8 cellular contexts compared by ENCODE assay signal in the genomic region with DNA sequence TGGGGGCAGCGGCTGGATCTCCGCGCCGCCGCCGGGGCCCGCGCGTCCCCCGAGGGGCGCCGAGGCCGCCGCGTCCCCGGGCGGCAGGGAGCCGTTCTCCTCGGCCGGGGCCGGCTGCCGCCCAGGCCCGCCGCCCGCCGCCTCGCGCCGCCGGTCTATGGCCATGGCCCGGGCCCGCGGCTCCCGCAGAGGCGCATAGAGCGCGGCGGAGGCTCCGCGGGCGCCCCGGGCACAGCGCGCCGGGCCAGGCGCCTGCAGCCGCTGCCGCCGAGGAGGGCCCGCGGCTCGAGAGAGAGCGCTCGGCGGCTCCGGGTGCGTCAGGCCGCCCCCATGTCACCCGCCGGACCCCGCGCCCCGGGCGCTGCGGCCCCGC. TPM values are rescaled to one million over a fixed set of nuclear protein-coding genes. Genes with fewer than 3 reads are reported as not detected.
DNase-seq lines count a peak whose midpoint lies in the region; ATAC-seq and TF ChIP-seq lines count a peak whose summit lies in the region.

No MANE protein-coding gene starts in this region.

- H2AFZ ChIP-seq in osteoblast (ENCODE audit: low read length): no peak overlapping the region

- H3K4me1 ChIP-seq in ectodermal cell (ENCODE audit: control insufficient read depth, insufficient read depth, low read length) (peaks cover 24% of the 10 kb centered on the region), osteoblast (ENCODE audit: insufficient read depth, low read length) (peaks cover 25% of the 10 kb centered on the region)

- H3K27me3 ChIP-seq in ectodermal cell (ENCODE audit: control insufficient read depth, insufficient read depth, low read length, poor library complexity, severe bottlenecking) (peaks cover 59% of the 10 kb centered on the region), osteoblast (ENCODE audit: insufficient read depth, low read length) (no peaks in the 10 kb centered on the region)

- H3K79me2 ChIP-seq in osteoblast (ENCODE audit: insufficient read depth, low read length): peaks cover 41% of the 10 kb centered on the region

- H3K4me2 ChIP-seq in osteoblast (ENCODE audit: insufficient read depth, low read length): peak overlapping the region; percentile 95

- 0% methylated on average over 66 of the region's 66 CpGs for WGBS in ectodermal cell, 2 experiments

- ATAC-seq in GM18511 (IDR thresholded peaks at IDR 0.05; ENCODE audit: unreplicated experiment): peak; percentile 36
- ATAC-seq in HG03175 (IDR thresholded peaks at IDR 0.05; ENCODE audit: unreplicated experiment): peak; percentile 38
- ATAC-seq in GM19324 (IDR thresholded peaks at IDR 0.05; ENCODE audit: low FRiP score, unreplicated experiment): no peak
- ATAC-seq in HG03457 (IDR thresholded peaks at IDR 0.05; ENCODE audit: unreplicated experiment): no peak

- H3K9me3 ChIP-seq in ectodermal cell (ENCODE audit: control insufficient read depth, low read length): no peaks in the 10 kb centered on the region
- no peaks in the 10 kb centered on the region for H3K9me3 ChIP-seq in osteoblast (ENCODE audit: low read depth, low read length)

- H3K4me3 ChIP-seq in ectodermal cell (ENCODE audit: insufficient read depth, low read depth, low read length) (peak overlapping the region; percentile 47), osteoblast (ENCODE audit: insufficient read depth, low read length) (peak overlapping the region; percentile 83)

- no peak for TF ChIP-seq CTCF in osteoblast (IDR thresholded peaks at IDR 0.05; ENCODE audit: extremely low read depth, low read depth, low read length)

- DNase-seq in osteoblast (ENCODE audit: insufficient read length, low spot score, missing footprints) (peak; percentile 94), GDM1 (lab: John Stamatoyannopoulos, UW) (no peak), islet precursor cell (no peak)

- no peaks in the 10 kb centered on the region for H3K36me3 ChIP-seq in ectodermal cell (ENCODE audit: control insufficient read depth, insufficient read depth, low read length)
- no peaks in the 10 kb centered on the region for H3K36me3 ChIP-seq in osteoblast (ENCODE audit: insufficient read depth, low read length)

- H4K20me1 ChIP-seq in osteoblast (ENCODE audit: insufficient read depth, low read length): peaks cover 10% of the 10 kb centered on the region

- no peak overlapping the region for H3K27ac ChIP-seq in ectodermal cell (ENCODE audit: insufficient read depth, low read depth, low read length, poor library complexity, severe bottlenecking)
- no peak overlapping the region for H3K27ac ChIP-seq in osteoblast (ENCODE audit: low read depth, low read length)

RNA-seq across cellular contexts. Expression of gene SLC22A23, which starts 0.5 kb away (rescaled TPM):
- polyA plus RNA-seq in ectodermal cell (2013, experiment 1 of 4): 7.6 TPM
- 9.1 TPM for polyA plus RNA-seq in ectodermal cell (2013, experiment 2 of 4)
- 7.0 TPM for polyA plus RNA-seq in ectodermal cell (2013, experiment 3 of 4)
- 7.7 TPM for polyA plus RNA-seq in ectodermal cell (2013, experiment 4 of 4)
- total RNA-seq in osteoblast: 16.2 and 18.1 TPM in 2 replicates

Comparison
In these comparisons a context has a peak if more than half of its experiments do, and no peak if none do; other contexts are left out.
1. ATAC-seq: peak in GM18511 (single experiment) and HG03175 (single experiment); none in GM19324 (single experiment) and HG03457 (single experiment).